8 cellular contexts compared by ENCODE assay signal in the genomic region with DNA sequence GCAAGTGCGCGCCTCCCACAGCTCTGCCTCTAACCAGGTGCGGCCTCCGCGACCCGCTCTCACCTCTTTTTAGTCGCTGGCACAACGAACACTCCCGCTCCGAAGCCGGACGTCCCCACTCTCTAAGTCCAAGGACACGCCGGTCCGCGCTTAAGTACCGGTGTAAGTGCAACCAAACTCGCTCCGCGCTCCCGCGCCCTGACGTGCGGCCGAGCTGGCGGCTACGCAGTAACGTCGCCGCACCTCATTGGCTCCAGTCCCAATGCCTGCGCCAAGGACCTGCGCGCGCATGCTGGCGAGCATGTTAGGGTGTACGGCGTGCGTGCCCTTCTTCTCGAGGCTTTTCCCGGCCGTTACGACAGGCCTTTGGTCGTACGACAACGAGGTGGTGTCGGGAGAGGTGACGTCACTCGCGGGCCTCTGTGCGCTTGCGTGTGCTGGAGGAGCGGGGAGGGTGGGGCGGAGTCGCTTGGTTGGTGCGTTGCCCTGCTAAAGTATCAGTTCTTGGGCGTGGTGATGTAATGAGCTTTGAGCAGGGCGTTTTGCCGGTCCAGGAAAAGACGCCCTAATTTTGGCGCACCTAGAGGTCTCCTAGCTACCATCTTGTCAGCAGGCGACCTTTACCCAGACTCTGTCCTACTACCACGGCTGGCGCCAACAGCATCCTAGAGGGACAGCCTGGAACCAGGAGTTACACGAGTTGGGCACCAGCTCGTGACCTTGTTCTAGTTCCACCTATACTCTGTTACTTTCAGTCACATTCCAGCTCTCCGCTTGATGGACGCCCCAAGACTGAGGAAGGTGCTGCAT. TPM values are rescaled to one million over a fixed set of nuclear protein-coding genes. Genes with fewer than 3 reads are reported as not detected.
DNase-seq lines count a peak whose midpoint lies in the region; ATAC-seq and TF ChIP-seq lines count a peak whose summit lies in the region.

Gene CYCS (minus strand): TSS at position 124 of the 810 bp plus-strand sequence. CDS start 1,141 bp downstream, outside the sequence.

- peaks cover 6 to 7% of the 10 kb centered on the region in 2 donors for H3K36me3 ChIP-seq in lung (ENCODE audit: control insufficient read depth in 2 of 2, insufficient read depth in 2 of 2, low read length in 2 of 2)

- peaks cover 0 to 4% of the 10 kb centered on the region in 2 donors for H3K4me1 ChIP-seq in lung (ENCODE audit: control insufficient read depth in 2 of 2, insufficient read depth in 2 of 2, low read length in 2 of 2)

- no peaks in the 10 kb centered on the region for H3K9me3 ChIP-seq in lung (ENCODE audit: control insufficient read depth in 2 of 2, insufficient read depth in 1 of 2, low read length in 1 of 2)

- TF ChIP-seq CTCF in GM20000 (IDR thresholded peaks at IDR 0.05; ENCODE audit: extremely low read depth, missing control alignments): no peak
- no peak for TF ChIP-seq CTCF in lung (IDR thresholded peaks at IDR 0.05; ENCODE audit: control extremely low read depth, extremely low read depth)

- H3K27ac ChIP-seq in lung (ENCODE audit: low read depth in 1 of 2, low read length in 1 of 2): peak within 1 kb of the TSS; percentile 89 to 99

- peak; percentile 96 for ATAC-seq in lung (ENCODE audit: insufficient read depth, low FRiP score)

- POLR2A ChIA-PET in activated CD8-positive, alpha-beta memory T cell treated with anti-CD3 and anti-CD28 coated beads for 36 hours (lab: Charles Lee): interaction anchor here (0.5 to 2.4 kb wide), 12 partner anchors 8 to 1029 kb away, joined by 3 to 11 read pairs (median 4); partner anchors contain the start of gene OSBPL3

- peak within 1 kb of the TSS; percentile 82 for H3K4me3 ChIP-seq in lung

- 1% methylated on average over 66 to 67 of the region's 67 CpGs for WGBS in lung, 2 donors

- H3K27me3 ChIP-seq in lung (ENCODE audit: control insufficient read depth, insufficient read depth): no peaks in the 10 kb centered on the region

- DNase-seq in CMK (ENCODE audit: low read depth) (peak; percentile 98), GM20000 (ENCODE audit: low spot score) (peak; percentile 88), HT-29 (ENCODE audit: low spot score) (peak; percentile 100), NOMO-1 (lab: John Stamatoyannopoulos, UW; ENCODE audit: unreplicated experiment in 2 of 2) (peak; percentile 99), lung (ENCODE audit: low spot score) (peak; percentile 100)
- DNase-seq in effector CD8-positive, alpha-beta T cell (lab: John Stamatoyannopoulos, UW): peak; percentile 100
- DNase-seq in stimulated activated CD4-positive, alpha-beta T cell treated with anti-CD3 and anti-CD28 coated beads, TNF-alpha, amount 100 ng/mL, for 4 hours (ENCODE audit: low read depth in 3 of 3): peak; percentile 97 to 99 (median 99)

- CTCF ChIA-PET in activated CD8-positive, alpha-beta memory T cell treated with anti-CD3 and anti-CD28 coated beads for 36 hours (lab: Charles Lee): interaction anchor here (0.5 to 1.5 kb wide), 3 partner anchors 25 to 55 kb away, joined by 3 to 7 read pairs (median 3); a partner anchor contains a TSS

RNA-seq across cellular contexts. Expression of gene CYCS, which starts in this region (rescaled TPM):
- 45.2 and 56.8 TPM in 2 replicates for total RNA-seq in HT-29 (2014; rRNA removed; shearing (Covaris generic))
- total RNA-seq in activated CD8-positive, alpha-beta memory T cell treated with anti-CD3 and anti-CD28 coated beads for 36 hours: 100 to 1,000 TPM; 329 to 344 TPM
- total RNA-seq in lung: 10 to 100 TPM; 33.0 to 85.1 TPM
- 10 to 100 TPM; 46.7 to 76.3 TPM for polyA plus RNA-seq in lung

Comparison
In these comparisons a context has a peak if more than half of its experiments do, and no peak if none do; other contexts are left out.
1. Peak in every context shown above with its lines: DNase-seq, ATAC-seq, H3K4me3 ChIP-seq and H3K27ac ChIP-seq.